19 cellular contexts compared by ENCODE assay signal in genomic region chr19:6743071-6743470, GRCh38. TPM values are rescaled to one million over a fixed set of nuclear protein-coding genes. Genes with fewer than 3 reads are reported as not detected.
DNase-seq lines count a peak whose midpoint lies in the region; ATAC-seq and TF ChIP-seq lines count a peak whose summit lies in the region.
"Had no signal": no experiment of that assay in that cellular context is flagged by ENCODE, and none has a peak within 500 bp of the region (broad histone marks: within the 10 kb centered on the region; RNA-seq: fewer than 3 reads in every experiment).

No MANE protein-coding gene starts in this region.

- no peak overlapping the region for H3K9ac ChIP-seq in endodermal cell (ENCODE audit: extremely low read depth, low read length, poor library complexity, severe bottlenecking)
- H3K9ac ChIP-seq in neuronal stem cell (ENCODE audit: low read depth, low read length, poor library complexity) = no peak overlapping the region

- no peaks in the 10 kb centered on the region for H3K27me3 Mint-ChIP-seq in endodermal cell (ENCODE audit: insufficient read depth)
- H3K27me3 Mint-ChIP-seq in activated T-helper 17 cell treated with anti-CD3 and anti-CD28 coated beads, Interleukin-2, amount 50 U/mL, for 72 hours = no peaks in the 10 kb centered on the region
- H3K27me3 Mint-ChIP-seq: memory B cell had no signal

- H3K27ac ChIP-seq in right cardiac atrium (ENCODE audit: low read length) (peak overlapping the region; percentile 38), endodermal cell (ENCODE audit: low read depth, low read length) (peak overlapping the region; percentile 30), neuronal stem cell (replicated peaks; ENCODE audit: low read length) (peak overlapping the region; percentile 92)
- H3K27ac ChIP-seq: foreskin keratinocyte had no signal

- no peak for ATAC-seq in right cardiac atrium
- ATAC-seq in Right ventricle myocardium inferior = no peak
- no peak for ATAC-seq in stimulated activated effector memory CD8-positive, alpha-beta T cell treated with anti-CD3 and anti-CD28 coated beads, Interleukin-12 subunit alpha, Interleukin-12 subunit beta, amount 100 ng/mL, for 72 hours
- ATAC-seq in activated T-helper 17 cell treated with anti-CD3 and anti-CD28 coated beads, Interleukin-2, amount 50 U/mL, for 72 hours (replicated peaks) = no peak
- ATAC-seq: foreskin keratinocyte had no signal

- H3K18ac ChIP-seq in neuronal stem cell (ENCODE audit: low read length) = peak overlapping the region; percentile 90

- H3K4me2 ChIP-seq in neuronal stem cell (ENCODE audit: insufficient read depth, low read length, poor library complexity, severe bottlenecking) = no peak overlapping the region

- H3K4me1 ChIP-seq in right cardiac atrium (ENCODE audit: control insufficient read depth, insufficient read depth, low read length) (peaks cover 19% of the 10 kb centered on the region), endodermal cell (ENCODE audit: control insufficient read depth, insufficient read depth, low read length) (peaks cover 3% of the 10 kb centered on the region), neuronal stem cell (ENCODE audit: control insufficient read depth in 2 of 2, insufficient read depth in 1 of 2, low read depth in 1 of 2, low read length in 2 of 2) (peaks cover 31 to 32% of the 10 kb centered on the region in 2 donors)

- 56% methylated on average over 7 of the region's 7 CpGs for WGBS in right cardiac atrium
- WGBS in endodermal cell (ENCODE audit: insufficient coverage in 1 of 2, insufficient read length in 1 of 2), 2 experiments = 74 to 88% methylated on average over 3 to 7 of the region's 7 CpGs
- no CpG with 5 or more reads among the region's 7 CpGs for WGBS in neuronal stem cell (ENCODE audit: extremely low coverage in 2 of 2, insufficient read length in 2 of 2, insufficient replicate concordance in 1 of 2), 2 donors

- TF ChIP-seq CTCF in endodermal cell (conservative IDR thresholded peaks at IDR 0.05) = no peak

- no peak overlapping the region for H2BK5ac ChIP-seq in neuronal stem cell (ENCODE audit: low read length)

- H3K4ac ChIP-seq in neuronal stem cell (ENCODE audit: low read length) = no peak overlapping the region

- H2AK5ac ChIP-seq in neuronal stem cell (ENCODE audit: low read depth, low read length) = peak overlapping the region; percentile 12

- no peaks in the 10 kb centered on the region for H3K9me3 Mint-ChIP-seq in endodermal cell
- H3K9me3 Mint-ChIP-seq in stimulated activated effector memory CD8-positive, alpha-beta T cell treated with anti-CD3 and anti-CD28 coated beads, Interleukin-12 subunit alpha, Interleukin-12 subunit beta, amount 100 ng/mL, for 72 hours = no peaks in the 10 kb centered on the region
- H3K9me3 Mint-ChIP-seq in activated T-helper 17 cell treated with anti-CD3 and anti-CD28 coated beads, Interleukin-2, amount 50 U/mL, for 72 hours = no peaks in the 10 kb centered on the region
- H3K9me3 Mint-ChIP-seq: memory B cell had no signal

- H2BK12ac ChIP-seq in neuronal stem cell (ENCODE audit: low read length) = no peak overlapping the region

- H3K9me3 ChIP-seq in right cardiac atrium (ENCODE audit: control insufficient read depth, low read length) (no peaks in the 10 kb centered on the region), endodermal cell (ENCODE audit: control insufficient read depth, low read length) (no peaks in the 10 kb centered on the region), neuronal stem cell (replicated peaks in 1 of 2; ENCODE audit: control insufficient read depth in 2 of 2, insufficient read depth in 1 of 2, low read depth in 1 of 2, low read length in 2 of 2) (peaks cover 3 to 9% of the 10 kb centered on the region in 2 donors)
- H3K9me3 ChIP-seq: spleen had no signal

- H3K27ac Mint-ChIP-seq in endodermal cell = peak overlapping the region; percentile 16
- H3K27ac Mint-ChIP-seq in stimulated activated effector memory CD8-positive, alpha-beta T cell treated with anti-CD3 and anti-CD28 coated beads, Interleukin-12 subunit alpha, Interleukin-12 subunit beta, amount 100 ng/mL, for 72 hours = no peak overlapping the region
- no peak overlapping the region for H3K27ac Mint-ChIP-seq in activated T-helper 17 cell treated with anti-CD3 and anti-CD28 coated beads, Interleukin-2, amount 50 U/mL, for 72 hours
- H3K27ac Mint-ChIP-seq: memory B cell had no signal

- no peak overlapping the region for H4K8ac ChIP-seq in neuronal stem cell (ENCODE audit: low read depth, low read length)

- H3K23ac ChIP-seq in neuronal stem cell (ENCODE audit: low read depth, low read length, poor library complexity) = no peak overlapping the region

- H3K4me3 Mint-ChIP-seq in endodermal cell = peak overlapping the region; percentile 90
- no peak overlapping the region for H3K4me3 Mint-ChIP-seq in stimulated activated effector memory CD8-positive, alpha-beta T cell treated with anti-CD3 and anti-CD28 coated beads, Interleukin-12 subunit alpha, Interleukin-12 subunit beta, amount 100 ng/mL, for 72 hours
- no peak overlapping the region for H3K4me3 Mint-ChIP-seq in activated T-helper 17 cell treated with anti-CD3 and anti-CD28 coated beads, Interleukin-2, amount 50 U/mL, for 72 hours
- H3K4me3 Mint-ChIP-seq: memory B cell had no signal

- H3K27me3 ChIP-seq in right cardiac atrium (ENCODE audit: control insufficient read depth, insufficient read depth) (no peaks in the 10 kb centered on the region), endodermal cell (ENCODE audit: control insufficient read depth, insufficient read depth, low read length, poor library complexity, severe bottlenecking) (no peaks in the 10 kb centered on the region), neuronal stem cell (ENCODE audit: control insufficient read depth in 3 of 3, insufficient read depth in 3 of 3, low read depth in 1 of 3, low read length in 3 of 3) (no peaks in the 10 kb centered on the region)
- H3K27me3 ChIP-seq: foreskin keratinocyte had no signal

- intact Hi-C loops in right cardiac atrium (cut with DNase I) = no loop called here
- intact Hi-C loops in Right ventricle myocardium inferior (cut with DNase I) = no loop called here

- no peak overlapping the region for H2BK120ac ChIP-seq in neuronal stem cell (ENCODE audit: low read depth, low read length)

- no peak overlapping the region for H2BK15ac ChIP-seq in neuronal stem cell (ENCODE audit: low read length)

- DNase-seq in right cardiac atrium (peak in 1 of 3 donors; percentile 68), Right ventricle myocardium inferior (ENCODE audit: missing footprints) (no peak), endodermal cell (no peak), neuronal stem cell (ENCODE audit: low spot score) (no peak), HCEC 1CT (no peak), NCI-H2227 treated with DMSO at 0.1 percent for 48 hours (lab: John Stamatoyannopoulos, UW) (no peak)
- DNase-seq in stimulated activated effector memory CD8-positive, alpha-beta T cell treated with anti-CD3 and anti-CD28 coated beads, Interleukin-12 subunit alpha, Interleukin-12 subunit beta, amount 100 ng/mL, for 72 hours (ENCODE audit: low spot score in 2 of 2) = no peak
- DNase-seq: activated CD8-positive, alpha-beta memory T cell treated with anti-CD3 and anti-CD28 coated beads for 24 hours; COR-L47; effector CD8-positive, alpha-beta T cell; foreskin keratinocyte; NCI-H2081 treated with DMSO at 0.1 percent for 48 hours; NCI-H69; nucleus accumbens; spleen had no signal

- H3K4me1 Mint-ChIP-seq in endodermal cell = peaks cover 35% of the 10 kb centered on the region
- peaks cover 29% of the 10 kb centered on the region for H3K4me1 Mint-ChIP-seq in stimulated activated effector memory CD8-positive, alpha-beta T cell treated with anti-CD3 and anti-CD28 coated beads, Interleukin-12 subunit alpha, Interleukin-12 subunit beta, amount 100 ng/mL, for 72 hours
- H3K4me1 Mint-ChIP-seq in activated T-helper 17 cell treated with anti-CD3 and anti-CD28 coated beads, Interleukin-2, amount 50 U/mL, for 72 hours = peaks cover 17% of the 10 kb centered on the region

- H3K4me3 ChIP-seq in right cardiac atrium (ENCODE audit: low read length) = no peak overlapping the region
- peak overlapping the region; percentile 39 for H3K4me3 ChIP-seq in endodermal cell (ENCODE audit: low read length)
- no peak overlapping the region for H3K4me3 ChIP-seq in neuronal stem cell (ENCODE audit: low read length in 2 of 2)
- H3K4me3 ChIP-seq: spleen had no signal

- no peak overlapping the region for H4K91ac ChIP-seq in neuronal stem cell (ENCODE audit: low read depth, low read length, poor library complexity)

- peaks cover 52% of the 10 kb centered on the region for H3K36me3 Mint-ChIP-seq in endodermal cell (ENCODE audit: low read depth)
- peaks cover 87% of the 10 kb centered on the region for H3K36me3 Mint-ChIP-seq in stimulated activated effector memory CD8-positive, alpha-beta T cell treated with anti-CD3 and anti-CD28 coated beads, Interleukin-12 subunit alpha, Interleukin-12 subunit beta, amount 100 ng/mL, for 72 hours
- H3K36me3 Mint-ChIP-seq in activated T-helper 17 cell treated with anti-CD3 and anti-CD28 coated beads, Interleukin-2, amount 50 U/mL, for 72 hours (ENCODE audit: low read depth) = peaks cover 78% of the 10 kb centered on the region

- H3K79me1 ChIP-seq in neuronal stem cell (ENCODE audit: low read depth, low read length) = no peaks in the 10 kb centered on the region

- peaks cover 67% of the 10 kb centered on the region for H3K36me3 ChIP-seq in endodermal cell (ENCODE audit: control insufficient read depth, insufficient read depth, low read length)
- peaks cover 17 to 37% of the 10 kb centered on the region in 2 donors for H3K36me3 ChIP-seq in neuronal stem cell (replicated peaks in 1 of 2; ENCODE audit: control insufficient read depth in 2 of 2, insufficient read depth in 2 of 2, low read length in 2 of 2)

- no peak overlapping the region for H3K14ac ChIP-seq in neuronal stem cell (ENCODE audit: low read length)

- no peak overlapping the region for H2AFZ ChIP-seq in neuronal stem cell (ENCODE audit: low read length)

RNA-seq across cellular contexts. Expression of gene TRIP10, which starts 3.6 kb away (rescaled TPM):
- 10 to 100 TPM; 68.8 to 89.5 (median 78.8) TPM for total RNA-seq in right cardiac atrium
- 92.6 TPM for polyA plus RNA-seq in right cardiac atrium
- 147 TPM for total RNA-seq in Right ventricle myocardium inferior
- total RNA-seq in endodermal cell = 100 to 1,000 TPM; 111 to 116 TPM
- polyA plus RNA-seq in endodermal cell (2013, experiment 1 of 2) = 61.0 TPM
- polyA plus RNA-seq in endodermal cell (2013, experiment 2 of 2) = 65.1 TPM
- 49.7 TPM for polyA plus RNA-seq in neuronal stem cell (2013, experiment 1 of 2)
- polyA plus RNA-seq in neuronal stem cell (2013, experiment 2 of 2) = 50.0 TPM
- total RNA-seq in activated T-helper 17 cell treated with anti-CD3 and anti-CD28 coated beads, Interleukin-2, amount 50 U/mL, for 72 hours = 10 to 100 TPM; 38.0 to 99.4 TPM

RNA-seq across cellular contexts. Expression of gene GPR108, which starts 5.7 kb away (rescaled TPM):
- total RNA-seq in right cardiac atrium (10 to 100 TPM; 28.2 to 38.4 (median 33.0) TPM), Right ventricle myocardium inferior (23.9 TPM), endodermal cell (10 to 100 TPM; 61.4 to 67.2 TPM)
- polyA plus RNA-seq in right cardiac atrium = 36.8 TPM
- polyA plus RNA-seq in endodermal cell (2013, experiment 1 of 2) = 36.8 TPM
- 36.6 TPM for polyA plus RNA-seq in endodermal cell (2013, experiment 2 of 2)
- 54.3 TPM for polyA plus RNA-seq in neuronal stem cell (2013, experiment 1 of 2)
- 53.1 TPM for polyA plus RNA-seq in neuronal stem cell (2013, experiment 2 of 2)
- total RNA-seq in activated T-helper 17 cell treated with anti-CD3 and anti-CD28 coated beads, Interleukin-2, amount 50 U/mL, for 72 hours = 10 to 100 TPM; 49.8 to 64.7 TPM

RNA-seq across cellular contexts. Expression of gene C3, which starts 22.6 kb away (rescaled TPM):
- 100 to 1,000 TPM; 136 to 537 (median 382) TPM for total RNA-seq in right cardiac atrium
- polyA plus RNA-seq in right cardiac atrium = 273 TPM
- total RNA-seq in Right ventricle myocardium inferior = 482 TPM
- 10 to 100 TPM; 13.7 to 23.5 TPM for total RNA-seq in endodermal cell
- 1.6 TPM for polyA plus RNA-seq in endodermal cell (2013, experiment 1 of 2)
- polyA plus RNA-seq in endodermal cell (2013, experiment 2 of 2) = 1.8 TPM
- 0.21 TPM for polyA plus RNA-seq in neuronal stem cell (2013, experiment 1 of 2)
- polyA plus RNA-seq in neuronal stem cell (2013, experiment 2 of 2) = 0.64 TPM
- total RNA-seq in activated T-helper 17 cell treated with anti-CD3 and anti-CD28 coated beads, Interleukin-2, amount 50 U/mL, for 72 hours = 1 to 10 TPM in 1 of 2 donors, under 1 TPM in 1; 0.99 to 4.3 TPM

RNA-seq across cellular contexts. Expression of gene SH2D3A, which starts 24.2 kb away (rescaled TPM):
- under 1 TPM in 2 of 4 donors, not detected in 2; 0.09 to 0.25 TPM for total RNA-seq in right cardiac atrium
- 0.54 TPM for polyA plus RNA-seq in right cardiac atrium
- not detected for total RNA-seq in Right ventricle myocardium inferior
- 10 to 100 TPM; 10.7 to 16.4 TPM for total RNA-seq in endodermal cell
- 1.0 TPM for polyA plus RNA-seq in endodermal cell (2013, experiment 1 of 2)
- polyA plus RNA-seq in endodermal cell (2013, experiment 2 of 2) = 1.1 TPM
- 0.18 TPM for polyA plus RNA-seq in neuronal stem cell (2013, experiment 1 of 2)
- polyA plus RNA-seq in neuronal stem cell (2013, experiment 2 of 2) = 0.14 TPM
- 10 to 100 TPM; 21.1 to 21.2 TPM for total RNA-seq in activated T-helper 17 cell treated with anti-CD3 and anti-CD28 coated beads, Interleukin-2, amount 50 U/mL, for 72 hours
- total RNA-seq: M059J had no signal
- polyA plus RNA-seq: AG04450 had no signal

RNA-seq across cellular contexts. Expression of gene VAV1, which starts 29.4 kb away (rescaled TPM):
- total RNA-seq in right cardiac atrium = 1 to 10 TPM; 2.0 to 3.7 (median 3.4) TPM
- polyA plus RNA-seq in right cardiac atrium = 0.84 TPM
- total RNA-seq in Right ventricle myocardium inferior = 3.1 TPM
- not detected for total RNA-seq in endodermal cell
- not detected for polyA plus RNA-seq in endodermal cell (2013, experiment 1 of 2)
- not detected for polyA plus RNA-seq in endodermal cell (2013, experiment 2 of 2)
- polyA plus RNA-seq in neuronal stem cell (2013, experiment 1 of 2) = 0.06 TPM
- polyA plus RNA-seq in neuronal stem cell (2013, experiment 2 of 2) = 0.04 TPM
- 100 to 1,000 TPM; 110 to 114 TPM for total RNA-seq in activated T-helper 17 cell treated with anti-CD3 and anti-CD28 coated beads, Interleukin-2, amount 50 U/mL, for 72 hours
- total RNA-seq: M059J had no signal
- polyA plus RNA-seq: AG04450 had no signal

Comparison
In these comparisons a context has a peak if more than half of its experiments do, and no peak if none do; other contexts are left out.
1. H3K27ac ChIP-seq: peak in every context shown above with its lines; median percentile 92 in neuronal stem cell; 38 in right cardiac atrium; 30 in endodermal cell.
2. RNA of gene C3, which starts 22.6 kb away (total RNA-seq): 136 to 537 TPM in right cardiac atrium and 482 TPM in Right ventricle myocardium inferior (single experiment); 13.7 to 23.5 TPM in endodermal cell and 0.99 to 4.3 TPM in activated T-helper 17 cell treated with anti-CD3 and anti-CD28 coated beads, Interleukin-2, amount 50 U/mL, for 72 hours; every median in the first group is over 4 times any median in the second.